ENCODE assay signal across 8 cellular contexts in genomic region chr1:151716771-151717631, GRCh38. TPM values are rescaled to one million over a fixed set of nuclear protein-coding genes. Genes with fewer than 3 reads are reported as not detected.
DNase-seq lines count a peak whose midpoint lies in the region; ATAC-seq, FAIRE-seq and TF ChIP-seq lines count a peak whose summit lies in the region.

TSS of gene CELF3 (minus strand) at chr1:151716803. CDS start at chr1:151716020, 783 bp downstream.

- in situ Hi-C loops in KBM-7 (cut with MboI; ENCODE audit: low pct_unique_long_range_greater_than_20kb, low sequenced_read_pairs), result no loop called here

- no peaks in the 10 kb centered on the region for H4K20me1 ChIP-seq in endothelial cell of umbilical vein (replicated peaks; ENCODE audit: control insufficient read depth, extremely low read depth, insufficient read depth, low read length)

- TF ChIP-seq CTCF in endothelial cell of umbilical vein (IDR thresholded peaks at IDR 0.05; ENCODE audit: extremely low read depth in 1 of 2, insufficient read depth in 1 of 2, low read depth in 1 of 2, low read length in 2 of 2), result no peak
- TF ChIP-seq CTCF in Peyer's patch (IDR thresholded peaks at IDR 0.05), result no peak

- H3K9ac ChIP-seq in endothelial cell of umbilical vein (replicated peaks; ENCODE audit: extremely low read depth, insufficient read depth, low read length), result no peak within 1 kb of the TSS

- intact Hi-C loops in endothelial cell of umbilical vein (cut with micrococcal nuclease) (no loop called here), posterior cingulate gyrus (cut with DNase I) (no loop called here)

- FAIRE-seq in endothelial cell of umbilical vein (lab: Jason Lieb, UNC), result no peak

- H3K27ac ChIP-seq in endothelial cell of umbilical vein (ENCODE audit: insufficient read depth, low read depth, low read length) (no peak within 1 kb of the TSS), Peyer's patch (no peak within 1 kb of the TSS)

- H3K9me3 Mint-ChIP-seq in stimulated activated naive CD8-positive, alpha-beta T cell treated with anti-CD3 and anti-CD28 coated beads, Interleukin-15, amount 100 ng/mL, for 72 hours, result no peaks in the 10 kb centered on the region

- BruUV-seq in endothelial cell of umbilical vein (replicated peaks; lab: Mats Ljungman, UMichigan), result no TSS peak

- no peak within 1 kb of the TSS for H3K4me3 ChIP-seq in endothelial cell of umbilical vein (replicated peaks in 1 of 3; ENCODE audit: insufficient read depth in 1 of 3, low read depth in 1 of 3, low read length in 3 of 3)
- no peak within 1 kb of the TSS for H3K4me3 ChIP-seq in Peyer's patch

- no peaks in the 10 kb centered on the region for H3K79me2 ChIP-seq in endothelial cell of umbilical vein (ENCODE audit: control insufficient read depth, insufficient read depth, low read length)

- H3K36me3 ChIP-seq in endothelial cell of umbilical vein (ENCODE audit: control insufficient read depth in 2 of 2, extremely low read depth in 1 of 2, insufficient read depth in 2 of 2, low read length in 2 of 2) (no peaks in the 10 kb centered on the region), Peyer's patch (no peaks in the 10 kb centered on the region)

- H3K9me3 ChIP-seq in endothelial cell of umbilical vein (replicated peaks; ENCODE audit: control insufficient read depth, insufficient read depth, low read length) (no peaks in the 10 kb centered on the region), Peyer's patch (no peaks in the 10 kb centered on the region)

- H3K4me1 ChIP-seq in endothelial cell of umbilical vein (ENCODE audit: control insufficient read depth, extremely low read depth, insufficient read depth, low read length) (peaks cover 4% of the 10 kb centered on the region), Peyer's patch (peaks cover 0 to 41% (median 5%) of the 10 kb centered on the region in 4 donors)

- peaks cover 54% of the 10 kb centered on the region in 2 experiments for H3K27me3 ChIP-seq in endothelial cell of umbilical vein (ENCODE audit: control insufficient read depth in 2 of 2, insufficient read depth in 2 of 2, low read length in 2 of 2)
- H3K27me3 ChIP-seq in Peyer's patch, result peaks cover 0 to 8% of the 10 kb centered on the region in 2 donors

- no peaks in the 10 kb centered on the region for H3K9me1 ChIP-seq in endothelial cell of umbilical vein (replicated peaks; ENCODE audit: control insufficient read depth, extremely low read depth, insufficient read depth, low read length)

- dilution Hi-C loops in endothelial cell of umbilical vein (cut with MboI; ENCODE audit: extremely low pct_ligation_motif_present, low sequenced_read_pairs), result no loop called here

- no peak within 1 kb of the TSS for H2AFZ ChIP-seq in endothelial cell of umbilical vein (ENCODE audit: low read depth, low read length)

- H3K4me1 Mint-ChIP-seq in stimulated activated naive CD8-positive, alpha-beta T cell treated with anti-CD3 and anti-CD28 coated beads, Interleukin-15, amount 100 ng/mL, for 72 hours, result peaks cover 42% of the 10 kb centered on the region

- POLR2A ChIA-PET in endothelial cell of umbilical vein (lab: Charles Lee), result no interaction called here

- H3K27ac Mint-ChIP-seq in stimulated activated naive CD8-positive, alpha-beta T cell treated with anti-CD3 and anti-CD28 coated beads, Interleukin-15, amount 100 ng/mL, for 72 hours, result peak within 1 kb of the TSS in 1 of 2 donors; percentile 6

- peak within 1 kb of the TSS; percentile 27 to 82 for H3K4me3 Mint-ChIP-seq in stimulated activated naive CD8-positive, alpha-beta T cell treated with anti-CD3 and anti-CD28 coated beads, Interleukin-15, amount 100 ng/mL, for 72 hours

- CTCF ChIA-PET in endothelial cell of umbilical vein (lab: Charles Lee), result interaction anchor here (1.6 to 2.1 kb wide), 2 partner anchors 16 to 24 kb away, joined by 5 to 6 read pairs; no protein-coding TSS in a partner anchor

- DNase-seq in stimulated activated naive CD8-positive, alpha-beta T cell treated with anti-CD3 and anti-CD28 coated beads, Interleukin-15, amount 100 ng/mL, for 72 hours, result peak in 1 of 2 donors; percentile 21
- no peak for DNase-seq in stimulated activated naive CD8-positive, alpha-beta T cell treated with anti-CD3 and anti-CD28 coated beads, Interleukin-15, Interleukin-2, amounts not matched to agents 100 U/mL and 50 U/mL, for 24 hours
- DNase-seq in NCI-H82 treated with DMSO at 0.1 percent for 48 hours (lab: John Stamatoyannopoulos, UW; ENCODE audit: unreplicated experiment), result peak; percentile 99
- DNase-seq in endothelial cell of umbilical vein (ENCODE audit: low read depth, low spot score), result no peak
- peak; percentile 41 to 95 (median 74) for DNase-seq in posterior cingulate gyrus
- no peak for DNase-seq in Peyer's patch
- no peak for DNase-seq in KBM-7
- no peak for DNase-seq in activated CD8-positive, alpha-beta memory T cell treated with anti-CD3 and anti-CD28 coated beads for 24 hours

- TF ChIP-seq POLR2A in endothelial cell of umbilical vein (IDR thresholded peaks at IDR 0.05; ENCODE audit: low read depth, low read length) (no peak), Peyer's patch (IDR thresholded peaks at IDR 0.05) (no peak)

- peaks cover 80% of the 10 kb centered on the region for H3K27me3 Mint-ChIP-seq in stimulated activated naive CD8-positive, alpha-beta T cell treated with anti-CD3 and anti-CD28 coated beads, Interleukin-15, amount 100 ng/mL, for 72 hours

- no peak for ATAC-seq in stimulated activated naive CD8-positive, alpha-beta T cell treated with anti-CD3 and anti-CD28 coated beads, Interleukin-15, amount 100 ng/mL, for 72 hours
- ATAC-seq in stimulated activated naive CD8-positive, alpha-beta T cell treated with anti-CD3 and anti-CD28 coated beads, Interleukin-15, Interleukin-2, amounts not matched to agents 100 U/mL and 50 U/mL, for 24 hours, result no peak

- H3K4me2 ChIP-seq in endothelial cell of umbilical vein (ENCODE audit: insufficient read depth, low read length), result no peak within 1 kb of the TSS

TF ChIP-seq in endothelial cell of umbilical vein, 7 proteins besides CTCF, POLR2A, EP300 and RAD21:
- TF ChIP-seq EZH2 (IDR thresholded peaks at IDR 0.05; ENCODE audit: borderline replicate concordance, low read depth, low read length, severe bottlenecking) (peak; percentile 47), MAX (IDR thresholded peaks at IDR 0.05; ENCODE audit: insufficient read depth, insufficient read length) (no peak), MYC (IDR thresholded peaks at IDR 0.05; ENCODE audit: low read depth, low read length) (no peak)

RNA-seq across cellular contexts. Expression of gene CELF3, which starts in this region (rescaled TPM):
- not detected in 2 replicates for total RNA-seq in endothelial cell of umbilical vein
- not detected in 2 replicates for polyA plus RNA-seq in endothelial cell of umbilical vein
- polyA plus RNA-seq in endothelial cell of umbilical vein (2011; cell fraction: cytosol; rRNA removed), result not detected in 2 replicates
- polyA plus RNA-seq in endothelial cell of umbilical vein (2011; cell fraction: nucleus; rRNA removed), result not detected in 2 replicates
- polyA plus RNA-seq in endothelial cell of umbilical vein (2012), result not detected in 2 replicates
- polyA minus RNA-seq in endothelial cell of umbilical vein, result not detected in 2 replicates
- not detected for polyA minus RNA-seq in endothelial cell of umbilical vein (2011; cell fraction: cytosol; rRNA and poly(A)+ RNA removed)
- not detected in 2 replicates for polyA minus RNA-seq in endothelial cell of umbilical vein (2011; cell fraction: nucleus; rRNA and poly(A)+ RNA removed)
- 1 to 10 TPM; 2.5 to 7.7 (median 6.1) TPM for total RNA-seq in Peyer's patch

Comparison
In these comparisons a context has a peak if more than half of its experiments do, and no peak if none do; other contexts are left out.
1. DNase-seq: peak in NCI-H82 treated with DMSO at 0.1 percent for 48 hours (single experiment) and posterior cingulate gyrus (10 of 10); none in stimulated activated naive CD8-positive, alpha-beta T cell treated with anti-CD3 and anti-CD28 coated beads, Interleukin-15, Interleukin-2, amounts not matched to agents 100 U/mL and 50 U/mL, for 24 hours (single experiment), endothelial cell of umbilical vein (single experiment), Peyer's patch (0 of 3), KBM-7 (single experiment) and activated CD8-positive, alpha-beta memory T cell treated with anti-CD3 and anti-CD28 coated beads for 24 hours (single experiment).